Comparison of ENCODE assay signal across 26 cellular contexts in the genomic region with DNA sequence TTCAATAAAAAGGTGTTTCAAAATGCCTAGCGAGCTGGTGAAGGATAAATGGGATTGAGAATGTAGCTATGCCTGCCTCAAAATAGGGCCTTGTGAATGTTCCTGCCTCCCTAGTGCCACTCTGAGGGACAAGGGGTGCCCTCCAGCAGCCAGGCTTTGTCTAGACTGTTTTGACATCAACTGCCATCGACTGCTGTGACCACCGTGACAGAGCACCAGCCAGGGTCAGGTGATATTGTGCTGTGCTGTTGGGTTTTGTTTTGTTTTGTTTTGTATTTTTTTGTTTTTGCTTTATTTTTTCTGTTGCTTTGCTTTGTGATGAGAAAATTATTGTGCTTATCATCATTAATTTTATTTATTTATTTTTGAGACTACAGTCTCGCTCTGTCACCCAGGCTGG.
DNase-seq lines count a peak whose midpoint lies in the region; ATAC-seq, FAIRE-seq and TF ChIP-seq lines count a peak whose summit lies in the region.
"Had no signal": no experiment of that assay in that cellular context is flagged by ENCODE, and none has a peak within 500 bp of the region (broad histone marks: within the 10 kb centered on the region; RNA-seq: fewer than 3 reads in every experiment).

No MANE protein-coding gene starts in this region.

- H3K14ac ChIP-seq in trophoblast cell (ENCODE audit: low read length) = peak overlapping the region; percentile 83

- H2BK5ac ChIP-seq in trophoblast cell (ENCODE audit: low read depth, low read length, poor library complexity) = peak overlapping the region; percentile 88

- H2AFZ ChIP-seq in HepG2 (ENCODE audit: low read length) (no peak overlapping the region), trophoblast cell (ENCODE audit: insufficient read depth, low read length, poor library complexity) (no peak overlapping the region)
- H2AFZ ChIP-seq: GM23248 had no signal

- H3K4me1 ChIP-seq in right lobe of liver (peaks cover 0 to 16% (median 0%) of the 10 kb centered on the region in 4 donors), HepG2 (ENCODE audit: insufficient read depth, low read length) (peaks cover 42% of the 10 kb centered on the region), trophoblast cell (ENCODE audit: control insufficient read depth in 1 of 2, insufficient read depth in 2 of 2, low read length in 2 of 2) (peaks cover 46 to 66% of the 10 kb centered on the region in 2 experiments)

- H3K18ac ChIP-seq in trophoblast cell (ENCODE audit: low read length) = peak overlapping the region; percentile 72

- H4K20me1 ChIP-seq in HepG2 (ENCODE audit: insufficient read depth, low read length) = peaks cover 3% of the 10 kb centered on the region; the same call in 1 of the 2 replicates

- peak overlapping the region; percentile 70 for H3K4ac ChIP-seq in trophoblast cell (ENCODE audit: low read depth, low read length)

- no peaks in the 10 kb centered on the region for H3K27me3 ChIP-seq in right lobe of liver
- H3K27me3 ChIP-seq in HepG2 (ENCODE audit: control insufficient read depth in 1 of 2, insufficient read depth in 2 of 2, low read length in 2 of 2) = peaks cover 6 to 22% of the 10 kb centered on the region in 2 experiments; a peak in 4 of 5 replicates
- H3K27me3 ChIP-seq in trophoblast cell (ENCODE audit: insufficient read depth, low read length) = no peaks in the 10 kb centered on the region
- H3K27me3 ChIP-seq: MG63 had no signal

- peak overlapping the region; percentile 95 for H4K91ac ChIP-seq in trophoblast cell (ENCODE audit: low read depth, low read length)

- CTCF ChIA-PET in HepG2 (lab: Yijun Ruan, JAX; ENCODE audit: low intra/inter-chr PET ratio, low total read pairs) = no interaction called here

- POLR2A ChIA-PET in HepG2 (lab: Yijun Ruan, JAX) = no interaction called here

- in situ Hi-C loops in HepG2 (cut with HindIII; ENCODE audit: extremely low pct_ligation_motif_present, low pct_unique_long_range_greater_than_20kb) = loop anchor here (5.0 to 10.0 kb wide), 2 partner anchors 62 to 245 kb away; no protein-coding TSS in a partner anchor

- H3K9ac ChIP-seq in HepG2 (ENCODE audit: insufficient read depth, low read depth, low read length) = no peak overlapping the region
- H3K9ac ChIP-seq in trophoblast cell (ENCODE audit: low read length) = no peak overlapping the region
- H3K9ac ChIP-seq: GM23248 had no signal

- peak overlapping the region; percentile 30 for H4K8ac ChIP-seq in trophoblast cell (ENCODE audit: low read depth, low read length)

- ATAC-seq in right lobe of liver (no peak), HepG2 (no peak)
- ATAC-seq: CD8-positive, alpha-beta T cell; GM12878 had no signal

- peak overlapping the region; percentile 94 for H2AK5ac ChIP-seq in trophoblast cell (ENCODE audit: low read length)

- intact Hi-C loops in right lobe of liver (cut with DNase I) = loop anchor here (5.0 to 10.0 kb wide), 3 partner anchors 62 to 245 kb away; no protein-coding TSS in a partner anchor
- intact Hi-C loops in HepG2 (cut with micrococcal nuclease; ENCODE audit: unreplicated experiment) = no loop called here

- TF ChIP-seq POLR2A in right lobe of liver (IDR thresholded peaks at IDR 0.05) (no peak), HepG2 (IDR thresholded peaks at IDR 0.05; ENCODE audit: insufficient read depth in 1 of 2, low read depth in 2 of 2, low read length in 2 of 2) (no peak)

- TF ChIP-seq CTCF in right lobe of liver (IDR thresholded peaks at IDR 0.05) (no peak), HepG2 (CRISPR knock-in tag; IDR thresholded peaks at IDR 0.05) (no peak)

- BruUV-seq in HepG2 (replicated peaks; lab: Mats Ljungman, UMichigan) = no TSS peak

- H3K36me3 ChIP-seq in right lobe of liver = no peaks in the 10 kb centered on the region
- H3K36me3 ChIP-seq in HepG2 (replicated peaks in 1 of 2; ENCODE audit: control insufficient read depth in 1 of 2, insufficient read depth in 2 of 2, low read length in 2 of 2) = no peaks in the 10 kb centered on the region
- H3K36me3 ChIP-seq in trophoblast cell (ENCODE audit: control insufficient read depth in 1 of 2, insufficient read depth in 2 of 2, low read length in 2 of 2) = no peaks in the 10 kb centered on the region

- peaks cover 75% of the 10 kb centered on the region for H3K79me1 ChIP-seq in trophoblast cell (ENCODE audit: low read length)

- H3K9me3 ChIP-seq in right lobe of liver (no peaks in the 10 kb centered on the region), HepG2 (ENCODE audit: low read length) (no peaks in the 10 kb centered on the region), trophoblast cell (ENCODE audit: insufficient read depth, low read depth, low read length) (no peaks in the 10 kb centered on the region)
- H3K9me3 ChIP-seq: MG63 had no signal

- no peak for TF ChIP-seq EP300 in HepG2 (IDR thresholded peaks at IDR 0.05; ENCODE audit: low read depth in 2 of 2, low read length in 2 of 2)
- no peak for TF ChIP-seq EP300 in HepG2 (CRISPR knock-in tag; IDR thresholded peaks at IDR 0.05; ENCODE audit: borderline replicate concordance)

- no peak for FAIRE-seq in HepG2 (lab: Jason Lieb, UNC)
- FAIRE-seq: GM12878, HTR-8/SVneo had no signal

- peak overlapping the region; percentile 97 for H2BK12ac ChIP-seq in trophoblast cell (ENCODE audit: low read length)

- no peak for TF ChIP-seq RAD21 in HepG2 (CRISPR knock-in tag; IDR thresholded peaks at IDR 0.05)

- H3K27ac ChIP-seq in right lobe of liver (no peak overlapping the region), HepG2 (ENCODE audit: extremely low read length, insufficient read depth, low read length) (no peak overlapping the region), trophoblast cell (ENCODE audit: low read depth, low read length) (no peak overlapping the region)
- H3K27ac ChIP-seq: C4-2B, GM23248, SK-N-MC had no signal

- no peak overlapping the region for H3K4me3 ChIP-seq in right lobe of liver
- H3K4me3 ChIP-seq in HepG2 (replicated peaks in 1 of 3; ENCODE audit: insufficient read depth in 1 of 3, low read depth in 2 of 3, low read length in 3 of 3) = no peak overlapping the region
- no peak overlapping the region for H3K4me3 ChIP-seq in trophoblast cell (ENCODE audit: low read depth, low read length)
- H3K4me3 ChIP-seq: GM12878, GM23248, MG63, SK-N-MC had no signal

- no peak overlapping the region for H4K12ac ChIP-seq in trophoblast cell (ENCODE audit: low read depth, low read length)

- DNase-seq in right lobe of liver (peak in 2 of 3 donors; percentile 5 to 16), HepG2 (ENCODE audit: low spot score) (no peak), ecto neural progenitor cell (ENCODE audit: low spot score) (peak; percentile 28), trophoblast cell (no peak), HuH-7 (ENCODE audit: low spot score) (no peak)
- no peak for DNase-seq in activated CD8-positive, alpha-beta memory T cell treated with anti-CD3 and anti-CD28 coated beads, Interleukin-2, amount 50 U/mL, for 48 hours
- DNase-seq in activated CD4-positive, CD25-positive, alpha-beta regulatory T cell (lab: John Stamatoyannopoulos, UW) = no peak
- DNase-seq: CD8-positive, alpha-beta T cell; DMS 273 treated with DMSO at 0.1 percent for 48 hours; DMS79; EL; GDM1; GM23248; HFFc6; IMR-90; KG1; MG63; NCI-H2029; NCI-H446; NCI-H524 treated with DMSO at 0.1 percent for 48 hours; NCI-H774; SHP77 had no signal

- no peaks in the 10 kb centered on the region for H3K79me2 ChIP-seq in HepG2 (ENCODE audit: insufficient read depth, low read length)
- H3K79me2 ChIP-seq in trophoblast cell (ENCODE audit: control insufficient read depth, insufficient read depth, low read length, poor library complexity) = peaks cover 19% of the 10 kb centered on the region

- H3K23ac ChIP-seq in trophoblast cell (ENCODE audit: low read length) = no peak overlapping the region

- WGBS in right lobe of liver (ENCODE audit: insufficient coverage, low coverage, low lambda C conversion rate, missing lambda C conversion rate) = 100% methylated on average over 1 of the region's 4 CpGs
- WGBS in HepG2 (ENCODE audit: low lambda C conversion rate) = 57% methylated on average over 4 of the region's 4 CpGs
- WGBS in trophoblast cell (ENCODE audit: extremely low coverage, insufficient coverage, insufficient read length) = no CpG with 5 or more reads among the region's 4 CpGs

- H2BK120ac ChIP-seq in trophoblast cell (ENCODE audit: insufficient read depth, low read length, poor library complexity) = peak overlapping the region; percentile 90

- H3K4me2 ChIP-seq in HepG2 (ENCODE audit: low read depth, low read length) (no peak overlapping the region), trophoblast cell (ENCODE audit: low read length) (no peak overlapping the region)

TF ChIP-seq in HepG2, 621 proteins besides CTCF, POLR2A, EP300 and RAD21 (continues in another document):
- TF ChIP-seq, protein P1, sequence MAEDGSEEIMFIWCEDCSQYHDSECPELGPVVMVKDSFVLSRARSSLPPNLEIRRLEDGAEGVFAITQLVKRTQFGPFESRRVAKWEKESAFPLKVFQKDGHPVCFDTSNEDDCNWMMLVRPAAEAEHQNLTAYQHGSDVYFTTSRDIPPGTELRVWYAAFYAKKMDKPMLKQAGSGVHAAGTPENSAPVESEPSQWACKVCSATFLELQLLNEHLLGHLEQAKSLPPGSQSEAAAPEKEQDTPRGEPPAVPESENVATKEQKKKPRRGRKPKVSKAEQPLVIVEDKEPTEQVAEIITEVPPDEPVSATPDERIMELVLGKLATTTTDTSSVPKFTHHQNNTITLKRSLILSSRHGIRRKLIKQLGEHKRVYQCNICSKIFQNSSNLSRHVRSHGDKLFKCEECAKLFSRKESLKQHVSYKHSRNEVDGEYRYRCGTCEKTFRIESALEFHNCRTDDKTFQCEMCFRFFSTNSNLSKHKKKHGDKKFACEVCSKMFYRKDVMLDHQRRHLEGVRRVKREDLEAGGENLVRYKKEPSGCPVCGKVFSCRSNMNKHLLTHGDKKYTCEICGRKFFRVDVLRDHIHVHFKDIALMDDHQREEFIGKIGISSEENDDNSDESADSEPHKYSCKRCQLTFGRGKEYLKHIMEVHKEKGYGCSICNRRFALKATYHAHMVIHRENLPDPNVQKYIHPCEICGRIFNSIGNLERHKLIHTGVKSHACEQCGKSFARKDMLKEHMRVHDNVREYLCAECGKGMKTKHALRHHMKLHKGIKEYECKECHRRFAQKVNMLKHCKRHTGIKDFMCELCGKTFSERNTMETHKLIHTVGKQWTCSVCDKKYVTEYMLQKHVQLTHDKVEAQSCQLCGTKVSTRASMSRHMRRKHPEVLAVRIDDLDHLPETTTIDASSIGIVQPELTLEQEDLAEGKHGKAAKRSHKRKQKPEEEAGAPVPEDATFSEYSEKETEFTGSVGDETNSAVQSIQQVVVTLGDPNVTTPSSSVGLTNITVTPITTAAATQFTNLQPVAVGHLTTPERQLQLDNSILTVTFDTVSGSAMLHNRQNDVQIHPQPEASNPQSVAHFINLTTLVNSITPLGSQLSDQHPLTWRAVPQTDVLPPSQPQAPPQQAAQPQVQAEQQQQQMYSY (CRISPR knock-in tag; IDR thresholded peaks at IDR 0.05) = no peak
- no peak for TF ChIP-seq ZNF251 (CRISPR knock-in tag; IDR thresholded peaks at IDR 0.05)

Comparison
In these comparisons a context has a peak if more than half of its experiments do, and no peak if none do; other contexts are left out.
1. DNase-seq: peak in right lobe of liver (2 of 3) and ecto neural progenitor cell (single experiment); none in HepG2 (single experiment), trophoblast cell (0 of 2), activated CD8-positive, alpha-beta memory T cell treated with anti-CD3 and anti-CD28 coated beads, Interleukin-2, amount 50 U/mL, for 48 hours (single experiment), activated CD4-positive, CD25-positive, alpha-beta regulatory T cell (0 of 4) and HuH-7 (single experiment).